13 cellular contexts compared by ENCODE assay signal in the genomic region with DNA sequence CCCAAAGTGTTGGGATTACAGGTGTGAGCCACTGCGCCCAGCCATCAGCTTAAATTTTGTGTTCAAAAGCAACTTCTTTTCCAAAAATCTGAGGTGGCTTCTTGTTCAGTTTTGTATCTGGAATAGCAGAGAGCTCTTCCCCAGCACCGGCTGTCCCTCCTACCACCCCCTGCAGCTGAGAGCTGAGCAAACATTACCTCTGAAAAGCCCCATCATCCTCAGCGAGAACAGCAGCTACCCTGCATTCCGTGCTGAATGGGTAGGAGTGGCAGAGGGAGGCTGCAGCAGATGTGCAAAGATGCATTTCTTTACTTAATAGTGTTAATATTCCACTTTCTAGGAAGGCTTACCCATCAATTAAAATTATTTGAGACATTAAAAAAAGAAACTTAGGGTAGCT. TPM values are rescaled to one million over a fixed set of nuclear protein-coding genes. Genes with fewer than 3 reads are reported as not detected.
DNase-seq lines count a peak whose midpoint lies in the region; ATAC-seq and TF ChIP-seq lines count a peak whose summit lies in the region.
"Had no signal": no experiment of that assay in that cellular context is flagged by ENCODE, and none has a peak within 500 bp of the region (broad histone marks: within the 10 kb centered on the region; RNA-seq: fewer than 3 reads in every experiment).

No MANE protein-coding gene starts in this region.

- ATAC-seq in HG03521 (IDR thresholded peaks at IDR 0.05; ENCODE audit: unreplicated experiment), result no peak
- ATAC-seq in gastrocnemius medialis, result no peak
- ATAC-seq: body of pancreas, heart right ventricle had no signal

- H3K4me3 ChIP-seq in BLaER1 (no peak overlapping the region), prostate gland (no peak overlapping the region), gastrocnemius medialis (no peak overlapping the region)
- peak overlapping the region; percentile 5 for H3K4me3 ChIP-seq in effector memory CD4-positive, alpha-beta T cell (ENCODE audit: insufficient read depth, low read depth, low read length, poor library complexity, severe bottlenecking)
- H3K4me3 ChIP-seq: body of pancreas, heart right ventricle, lung, stomach had no signal

- in situ Hi-C loops in gastrocnemius medialis (cut with MboI; ENCODE audit: low sequenced_read_pairs in 4 of 4), result no loop called here

- H3K27me3 ChIP-seq in BLaER1 (no peaks in the 10 kb centered on the region), prostate gland (replicated peaks; ENCODE audit: insufficient read depth) (no peaks in the 10 kb centered on the region), gastrocnemius medialis (no peaks in the 10 kb centered on the region)
- no peaks in the 10 kb centered on the region for H3K27me3 ChIP-seq in effector memory CD4-positive, alpha-beta T cell (replicated peaks; ENCODE audit: control insufficient read depth, insufficient read depth, low read length, poor library complexity, severe bottlenecking)
- H3K27me3 ChIP-seq: body of pancreas, heart right ventricle, stomach had no signal

- TF ChIP-seq POLR2A in prostate gland (IDR thresholded peaks at IDR 0.05), result no peak
- TF ChIP-seq POLR2A in gastrocnemius medialis (IDR thresholded peaks at IDR 0.05), result no peak

- peaks cover 75% of the 10 kb centered on the region for H3K4me1 ChIP-seq in BLaER1
- H3K4me1 ChIP-seq in effector memory CD4-positive, alpha-beta T cell (ENCODE audit: control insufficient read depth, insufficient read depth, low read length, poor library complexity, severe bottlenecking), result peaks cover 56% of the 10 kb centered on the region
- H3K4me1 ChIP-seq in prostate gland (replicated peaks), result no peaks in the 10 kb centered on the region
- H3K4me1 ChIP-seq in gastrocnemius medialis, result peaks cover 12% of the 10 kb centered on the region in 2 donors

- no peak for TF ChIP-seq CTCF in prostate gland (IDR thresholded peaks at IDR 0.05)
- no peak for TF ChIP-seq CTCF in gastrocnemius medialis (IDR thresholded peaks at IDR 0.05 in 4 of 5, conservative IDR thresholded peaks at IDR 0.05 in 1 of 5)

- H3K36me3 ChIP-seq in BLaER1, result peaks cover 60% of the 10 kb centered on the region
- H3K36me3 ChIP-seq in effector memory CD4-positive, alpha-beta T cell (ENCODE audit: control insufficient read depth, insufficient read depth, low read length), result peaks cover 4% of the 10 kb centered on the region
- no peaks in the 10 kb centered on the region for H3K36me3 ChIP-seq in prostate gland
- H3K36me3 ChIP-seq in gastrocnemius medialis, result no peaks in the 10 kb centered on the region

- intact Hi-C loops in prostate gland (cut with DNase I) (no loop called here), gastrocnemius medialis (cut with DNase I; ENCODE audit: low total_unique reads) (no loop called here)

- H3K9me3 ChIP-seq in BLaER1, result no peaks in the 10 kb centered on the region
- no peaks in the 10 kb centered on the region for H3K9me3 ChIP-seq in effector memory CD4-positive, alpha-beta T cell (ENCODE audit: control insufficient read depth, low read length)
- H3K9me3 ChIP-seq in prostate gland, result no peaks in the 10 kb centered on the region
- H3K9me3 ChIP-seq in gastrocnemius medialis, result no peaks in the 10 kb centered on the region
- H3K9me3 ChIP-seq: body of pancreas, heart right ventricle, stomach had no signal

- H3K27ac ChIP-seq in BLaER1, result no peak overlapping the region
- H3K27ac ChIP-seq in effector memory CD4-positive, alpha-beta T cell (ENCODE audit: insufficient read depth, low read length, poor library complexity, severe bottlenecking), result no peak overlapping the region
- no peak overlapping the region for H3K27ac ChIP-seq in prostate gland
- H3K27ac ChIP-seq in gastrocnemius medialis, result no peak overlapping the region
- H3K27ac ChIP-seq: body of pancreas, heart right ventricle, stomach had no signal

- peak overlapping the region; percentile 31; the same call in 1 of the 2 replicates for H3K4me2 ChIP-seq in BLaER1

- DNase-seq in COR-L47 (lab: John Stamatoyannopoulos, UW), result peak; percentile 56
- DNase-seq in NCI-H69 (lab: John Stamatoyannopoulos, UW), result peak; percentile 88
- DNase-seq in effector memory CD4-positive, alpha-beta T cell, result no peak
- no peak for DNase-seq in prostate gland (ENCODE audit: low spot score)
- no peak for DNase-seq in NCI-H1436 (lab: John Stamatoyannopoulos, UW)
- no peak for DNase-seq in gastrocnemius medialis
- DNase-seq: body of pancreas; heart right ventricle; stimulated activated CD4-positive, alpha-beta T cell treated with anti-CD3 and anti-CD28 coated beads, Interleukin-1b, Interleukin-23, amount 100 ng/mL, for 48 hours; stomach had no signal

- peaks cover 71% of the 10 kb centered on the region for H4K20me1 ChIP-seq in BLaER1

- no peak overlapping the region for H3K9ac ChIP-seq in BLaER1

- WGBS in prostate gland, result 61% methylated on average over 4 of the region's 4 CpGs

RNA-seq across cellular contexts. Expression of gene CCM2, which starts 31.8 kb away (rescaled TPM):
- total RNA-seq in prostate gland (10 to 100 TPM; 30.0 to 83.6 TPM), gastrocnemius medialis (10 to 100 TPM; 37.7 to 61.8 (median 47.4) TPM)

RNA-seq across cellular contexts. Expression of gene MYO1G, which starts 53.0 kb away (rescaled TPM):
- total RNA-seq in prostate gland, result 1 to 10 TPM; 1.9 to 2.7 TPM
- total RNA-seq in gastrocnemius medialis, result 1 to 10 TPM in 2 of 4 donors, under 1 TPM in 1, not detected in 1; 0.61 to 1.4 (median 1.3) TPM

RNA-seq across cellular contexts. Expression of gene NACAD, which starts 56.9 kb away (rescaled TPM):
- 10 to 100 TPM in 1 of 2 donors, 1 to 10 TPM in 1; 3.5 to 10.3 TPM for total RNA-seq in prostate gland
- 1 to 10 TPM in 2 of 4 donors, under 1 TPM in 2; 0.46 to 1.5 (median 1.1) TPM for total RNA-seq in gastrocnemius medialis

Comparison
In these comparisons a context has a peak if more than half of its experiments do, and no peak if none do; other contexts are left out.
1. DNase-seq: peak in COR-L47 (single experiment) and NCI-H69 (single experiment); none in effector memory CD4-positive, alpha-beta T cell (0 of 3), prostate gland (single experiment), NCI-H1436 (single experiment) and gastrocnemius medialis (0 of 2).